Comparison of ENCODE assay signal across 32 cellular contexts in the genomic region with DNA sequence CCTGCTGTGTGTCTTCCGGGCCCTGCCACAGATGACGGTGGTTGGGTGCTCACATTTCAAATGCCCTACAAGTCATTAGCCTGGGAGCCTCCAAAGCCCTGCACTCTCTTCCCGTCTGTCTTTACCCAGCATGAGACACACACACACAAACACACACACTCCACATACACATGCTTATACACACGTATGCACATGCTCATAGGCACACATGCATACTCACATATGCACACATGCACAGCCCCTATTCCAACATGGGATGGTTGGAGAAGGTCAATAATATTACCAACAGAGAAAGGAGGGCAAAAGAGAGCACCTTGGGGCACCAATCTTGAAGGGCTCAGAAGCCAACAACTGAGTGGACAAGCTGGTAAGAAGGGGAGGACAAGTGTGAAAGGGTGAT. TPM values are rescaled to one million over a fixed set of nuclear protein-coding genes. Genes with fewer than 3 reads are reported as not detected.
"Had no signal": no experiment of that assay in that cellular context is flagged by ENCODE, and none has a peak within 500 bp of the region (broad histone marks: within the 10 kb centered on the region; RNA-seq: fewer than 3 reads in every experiment).

No MANE protein-coding gene starts in this region.

- H3K9me3 ChIP-seq: ascending aorta had no signal

- ATAC-seq: activated CD8-positive, alpha-beta T cell treated with anti-CD3 and anti-CD28 coated beads for 36 hours; activated naive CD8-positive, alpha-beta T cell treated with anti-CD3 and anti-CD28 coated beads, Interleukin-2, amount 50 U/mL, for 24 hours; activated T-cell treated with anti-CD3 and anti-CD28 coated beads, Interleukin-2, amount 50 U/mL, for 4 hours; activated T-cell treated with anti-CD3 and anti-CD28 coated beads, Interleukin-2, amount 50 U/mL, for 72 hours; activated T-helper 17 cell treated with anti-CD3 and anti-CD28 coated beads, Interleukin-2, amount 50 U/mL, for 72 hours had no signal

- H3K4me3 ChIP-seq: ascending aorta had no signal

- H3K27me3 ChIP-seq: ascending aorta had no signal

- H3K36me3 ChIP-seq: ascending aorta had no signal

- DNase-seq: activated B cell treated with CpG ODN at 0.5 μM for 24 hours; activated CD4-positive, alpha-beta memory T cell treated with anti-CD3 and anti-CD28 coated beads for 36 hours; activated CD4-positive, alpha-beta T cell treated with anti-CD3 and anti-CD28 coated beads for 4 hours; activated CD4-positive, alpha-beta T cell treated with anti-CD3 and anti-CD28 coated beads, Interleukin-2, amount 10 ng/mL, durations not matched to agents 24 days and 14 days; activated CD4-positive, alpha-beta T cell treated with anti-CD3 and anti-CD28 coated beads, Interleukin-2, amount 50 U/mL, for 1 hour; activated CD4-positive, alpha-beta T cell treated with anti-CD3 and anti-CD28 coated beads, Interleukin-2, amount 50 U/mL, for 4 hours; activated CD4-positive, CD25-positive, alpha-beta regulatory T cell treated with anti-CD3 and anti-CD28 coated beads, Interleukin-2, amount 50 U/mL, for 72 hours; activated CD8-positive, alpha-beta memory T cell treated with anti-CD3 and anti-CD28 coated beads, Interleukin-2, amount 50 U/mL, for 4 hours; activated CD8-positive, alpha-beta T cell treated with anti-CD3 and anti-CD28 coated beads for 36 hours; activated effector memory CD4-positive, alpha-beta T cell treated with anti-CD3 and anti-CD28 coated beads, Interleukin-2, amount 50 U/mL, for 16 hours; activated naive CD4-positive, alpha-beta T cell treated with anti-CD3 and anti-CD28 coated beads, Interleukin-2, amount 10 ng/mL, durations not matched to agents 7 days and 5 days; activated naive CD4-positive, alpha-beta T cell treated with Interleukin-2 at 50 U/mL for 16 hours; activated naive CD8-positive, alpha-beta T cell treated with anti-CD3 and anti-CD28 coated beads, Interleukin-2, amount 10 ng/mL, durations not matched to agents 7 days and 5 days; activated naive CD8-positive, alpha-beta T cell treated with anti-CD3 and anti-CD28 coated beads, Interleukin-2, amount 50 U/mL, for 24 hours; activated T-cell treated with anti-CD3 and anti-CD28 coated beads for 4 hours; activated T-cell treated with anti-CD3 and anti-CD28 coated beads, Interleukin-2, amount 50 U/mL, for 1 hour; activated T-cell treated with anti-CD3 and anti-CD28 coated beads, Interleukin-2, amount 50 U/mL, for 4 hours; activated T-cell treated with anti-CD3 and anti-CD28 coated beads, Interleukin-2, amount 50 U/mL, for 72 hours; amygdala; anterior cingulate cortex; central memory CD4-positive, alpha-beta T cell; T-helper 1 cell; T-helper 2 cell; T-helper 9 cell had no signal

- H3K4me1 ChIP-seq: ascending aorta had no signal

- H3K27ac ChIP-seq: ascending aorta, VCaP had no signal

- FAIRE-seq: TTC549 had no signal

RNA-seq across cellular contexts. Expression of gene SUN3, which starts 19.0 kb away (rescaled TPM):
- total RNA-seq: activated B cell treated with CpG ODN at 0.5 μM for 24 hours; activated CD4-positive, alpha-beta memory T cell treated with anti-CD3 and anti-CD28 coated beads for 36 hours; activated CD4-positive, alpha-beta T cell treated with anti-CD3 and anti-CD28 coated beads, Interleukin-2, amount 10 ng/mL, durations not matched to agents 24 days and 14 days; activated CD8-positive, alpha-beta memory T cell treated with anti-CD3 and anti-CD28 coated beads for 36 hours; activated naive CD8-positive, alpha-beta T cell treated with anti-CD3 and anti-CD28 coated beads, Interleukin-2, amount 10 ng/mL, durations not matched to agents 7 days and 5 days; activated T-cell treated with anti-CD3 and anti-CD28 coated beads, Interleukin-2, amount 50 U/mL, for 4 hours; activated T-helper 1 cell treated with anti-CD3 and anti-CD28 coated beads, Interleukin-12 subunit alpha, Interleukin-12 subunit beta, Interleukin-2, Interleukin-4 antibody, amounts not matched to agents 30 ng/mL and 10 ng/mL and 1 ng/mL, durations not matched to agents 14 hours and 24 hours and 36 hours; ascending aorta; cardiac septum had no signal
- polyA plus RNA-seq: adipose tissue had no signal

RNA-seq across cellular contexts. Expression of gene C7orf57, which starts 25.4 kb away (rescaled TPM):
- total RNA-seq: activated B cell treated with CpG ODN at 0.5 μM for 24 hours, ascending aorta, cardiac septum had no signal
- polyA plus RNA-seq: adipose tissue had no signal
